8 cellular contexts compared by ENCODE assay signal in the genomic region with DNA sequence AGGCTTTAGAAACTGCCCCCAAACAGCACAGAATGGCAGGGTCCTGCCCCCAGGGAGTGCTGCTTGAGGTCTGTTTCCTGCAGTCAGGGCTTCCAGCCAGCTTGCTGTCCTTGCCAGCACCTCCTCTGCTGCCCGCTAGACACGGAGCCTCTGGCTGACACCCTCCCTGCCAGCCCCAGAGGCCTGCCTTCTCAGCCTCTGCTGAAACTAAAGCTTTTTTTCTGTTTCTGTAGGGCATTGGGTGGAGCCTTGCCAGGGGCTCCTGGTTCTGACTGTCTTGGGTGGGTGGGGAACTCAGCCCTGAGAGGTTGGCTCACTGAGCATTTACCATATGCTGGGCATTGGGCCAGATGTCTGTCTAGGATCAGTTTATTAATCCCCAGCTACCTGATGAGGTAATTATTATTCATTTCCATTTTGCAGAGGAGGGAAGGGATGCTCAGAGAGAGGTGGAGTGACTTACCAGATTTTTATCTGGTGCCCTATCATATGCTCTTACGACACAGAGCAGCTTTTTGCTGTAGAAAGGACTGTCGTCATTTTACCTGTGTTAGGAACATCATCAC. TPM values are rescaled to one million over a fixed set of nuclear protein-coding genes. Genes with fewer than 3 reads are reported as not detected.
DNase-seq lines count a peak whose midpoint lies in the region; ATAC-seq, FAIRE-seq and TF ChIP-seq lines count a peak whose summit lies in the region.

No MANE protein-coding gene starts in this region.

- no peak for TF ChIP-seq CTCF in C4-2B (conservative IDR thresholded peaks at IDR 0.05)
- TF ChIP-seq CTCF in gastroesophageal sphincter (IDR thresholded peaks at IDR 0.05), result peak in 1 of 4 experiments; percentile 23

- TF ChIP-seq EP300 in gastroesophageal sphincter (IDR thresholded peaks at IDR 0.05), result no peak

- intact Hi-C loops in activated CD4-positive, alpha-beta memory T cell treated with anti-CD3 and anti-CD28 coated beads for 36 hours (cut with micrococcal nuclease), result loop anchor here (1.0 to 2.0 kb wide), 2 partner anchors 15 to 22 kb away; no protein-coding TSS in a partner anchor

- H3K4me3 Mint-ChIP-seq in activated CD4-positive, alpha-beta memory T cell treated with anti-CD3 and anti-CD28 coated beads for 36 hours, result peak overlapping the region; percentile 21

- H3K27me3 Mint-ChIP-seq in activated CD4-positive, alpha-beta memory T cell treated with anti-CD3 and anti-CD28 coated beads for 36 hours, result no peaks in the 10 kb centered on the region

- H3K27me3 ChIP-seq in gastroesophageal sphincter, result no peaks in the 10 kb centered on the region
- H3K27me3 ChIP-seq in small intestine (ENCODE audit: control insufficient read depth in 2 of 2, insufficient read depth in 2 of 2, low read length in 2 of 2), result no peaks in the 10 kb centered on the region

- H3K27ac Mint-ChIP-seq in activated CD4-positive, alpha-beta memory T cell treated with anti-CD3 and anti-CD28 coated beads for 36 hours, result peak overlapping the region; percentile 81

- no peaks in the 10 kb centered on the region for H3K9me3 Mint-ChIP-seq in activated CD4-positive, alpha-beta memory T cell treated with anti-CD3 and anti-CD28 coated beads for 36 hours

- peak; percentile 65 for ATAC-seq in gastroesophageal sphincter
- ATAC-seq in HG03135 (IDR thresholded peaks at IDR 0.05; ENCODE audit: unreplicated experiment), result no peak

- H3K4me1 ChIP-seq in gastroesophageal sphincter (peaks cover 6 to 96% (median 48%) of the 10 kb centered on the region in 3 donors), small intestine (ENCODE audit: control insufficient read depth in 2 of 2, insufficient read depth in 1 of 2, low read depth in 1 of 2, low read length in 1 of 2) (peaks cover 7 to 22% of the 10 kb centered on the region in 2 donors)

- H3K36me3 ChIP-seq in gastroesophageal sphincter (no peaks in the 10 kb centered on the region), small intestine (ENCODE audit: control insufficient read depth in 2 of 2, insufficient read depth in 2 of 2, low read length in 2 of 2) (no peaks in the 10 kb centered on the region)

- POLR2A ChIA-PET in activated CD4-positive, alpha-beta memory T cell treated with anti-CD3 and anti-CD28 coated beads for 36 hours (lab: Charles Lee), result interaction anchor here (1.0 to 3.3 kb wide), 6 partner anchors 9 to 34 kb away, joined by 3 to 25 read pairs (median 12); a partner anchor contains a TSS

- H3K4me1 Mint-ChIP-seq in activated CD4-positive, alpha-beta memory T cell treated with anti-CD3 and anti-CD28 coated beads for 36 hours (ENCODE audit: low read depth), result peaks cover 96% of the 10 kb centered on the region

- no peaks in the 10 kb centered on the region for H3K36me3 Mint-ChIP-seq in activated CD4-positive, alpha-beta memory T cell treated with anti-CD3 and anti-CD28 coated beads for 36 hours

- WGBS in gastroesophageal sphincter (ENCODE audit: low coverage in 1 of 2), 2 donors, result 21 to 80% methylated on average over 2 of the region's 4 CpGs
- 28 to 43% (median 34%) methylated on average over 4 of the region's 4 CpGs for WGBS in small intestine, 3 donors

- H3K9me3 ChIP-seq in gastroesophageal sphincter (no peaks in the 10 kb centered on the region), small intestine (ENCODE audit: control insufficient read depth, low read depth) (no peaks in the 10 kb centered on the region)

- FAIRE-seq in small intestine (lab: Jason Lieb, UNC), result no peak

- H3K27ac ChIP-seq in C4-2B (0 out of 2 replicates have a peak overlapping the region, but pooled peaks have one; percentile 3), gastroesophageal sphincter (peak overlapping the region in 3 of 4 donors; percentile 26 to 52 (median 43)), small intestine (ENCODE audit: low read depth in 1 of 2, low read length in 1 of 2) (peak overlapping the region in 1 of 2 donors; percentile 33)

- CTCF ChIA-PET in activated CD4-positive, alpha-beta memory T cell treated with anti-CD3 and anti-CD28 coated beads for 36 hours (lab: Charles Lee), result interaction anchor here (0.7 to 2.0 kb wide), 9 partner anchors 8 to 68 kb away, joined by 3 to 19 read pairs (median 5); no protein-coding TSS in a partner anchor

- TF ChIP-seq POLR2A in GM19099 (IDR thresholded peaks at IDR 0.05; ENCODE audit: extremely low read depth, insufficient read length, low read depth), result peak; percentile 38
- TF ChIP-seq POLR2A in gastroesophageal sphincter (IDR thresholded peaks at IDR 0.05), result no peak

- DNase-seq in NCI-H1048 (lab: John Stamatoyannopoulos, UW), result peak; percentile 2
- DNase-seq in activated CD4-positive, alpha-beta memory T cell treated with anti-CD3 and anti-CD28 coated beads for 36 hours, result peak; percentile 74
- peak; percentile 42 for DNase-seq in small intestine
- DNase-seq in RKO (ENCODE audit: low spot score), result no peak

- no peak overlapping the region for H3K4me3 ChIP-seq in gastroesophageal sphincter
- no peak overlapping the region for H3K4me3 ChIP-seq in small intestine (ENCODE audit: low read depth in 1 of 2, low read length in 2 of 2)

RNA-seq across cellular contexts. Expression of a gene that starts 35.4 kb away (rescaled TPM):
- 10 to 100 TPM; 40.7 to 42.0 TPM for total RNA-seq in activated CD4-positive, alpha-beta memory T cell treated with anti-CD3 and anti-CD28 coated beads for 36 hours
- total RNA-seq in gastroesophageal sphincter, result 10 to 100 TPM; 30.2 to 45.1 (median 37.8) TPM
- polyA plus RNA-seq in small intestine, result 1 to 10 TPM; 1.6 to 6.1 (median 2.2) TPM
